ENCODE assay signal across 8 cellular contexts in the genomic region with DNA sequence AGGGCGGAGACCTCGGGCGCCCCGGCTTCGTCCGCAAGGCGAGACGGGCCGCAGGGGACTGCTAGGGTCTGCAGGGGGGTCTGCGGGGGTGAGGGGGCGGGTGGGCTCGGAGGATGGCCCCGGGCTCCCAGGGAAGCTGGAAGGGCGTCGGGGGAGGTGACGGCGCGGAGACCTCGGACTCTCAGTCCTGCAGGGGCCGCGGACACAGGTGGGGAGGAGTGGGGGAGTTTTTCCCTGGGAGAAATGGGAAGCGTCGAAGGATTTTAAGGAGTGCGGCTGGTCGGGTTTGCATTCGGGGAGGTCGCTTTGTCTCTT. TPM values are rescaled to one million over a fixed set of nuclear protein-coding genes. Genes with fewer than 3 reads are reported as not detected.
DNase-seq lines count a peak whose midpoint lies in the region; ATAC-seq, FAIRE-seq and TF ChIP-seq lines count a peak whose summit lies in the region.

No MANE protein-coding gene starts in this region.

- no peaks in the 10 kb centered on the region for H3K36me3 Mint-ChIP-seq in CD4-positive, CD25-positive, alpha-beta regulatory T cell
- H3K36me3 Mint-ChIP-seq in osteocyte (ENCODE audit: unreplicated experiment): no peaks in the 10 kb centered on the region

- no peak for FAIRE-seq in GM12892 (lab: Jason Lieb, UNC)

- peaks cover 19% of the 10 kb centered on the region for H3K4me1 ChIP-seq in CD4-positive, CD25-positive, alpha-beta regulatory T cell (ENCODE audit: control insufficient read depth, insufficient read depth, low read length, poor library complexity, severe bottlenecking)
- H3K4me1 ChIP-seq in Panc1 (ENCODE audit: control insufficient read depth, insufficient read depth, low read length): 0 out of 2 replicates have a peak, but pooled peaks cover 3% of the 10 kb centered on the region

- no peak overlapping the region for H3K27ac ChIP-seq in CD4-positive, CD25-positive, alpha-beta regulatory T cell (ENCODE audit: insufficient read depth, low read length, poor library complexity, severe bottlenecking)
- no peak overlapping the region for H3K27ac ChIP-seq in Panc1 (ENCODE audit: low read length)

- POLR2A ChIA-PET in Panc1 (lab: Charles Lee): interaction anchor here (0.6 kb wide), 1 partner anchor 246 kb away, joined by 5 read pairs; no protein-coding TSS in a partner anchor

- in situ Hi-C loops in Panc1 (cut with HindIII; ENCODE audit: low pct_unique_long_range_greater_than_20kb, low sequenced_read_pairs): no loop called here

- no peak overlapping the region for H3K4me3 ChIP-seq in CD4-positive, CD25-positive, alpha-beta regulatory T cell (ENCODE audit: low read depth, low read length)
- peak overlapping the region; percentile 36 to 49 for H3K4me3 ChIP-seq in Panc1 (ENCODE audit: low read depth in 2 of 2, low read length in 2 of 2)
- peak overlapping the region; percentile 61 for H3K4me3 ChIP-seq in epithelial cell of proximal tubule (ENCODE audit: low read depth, low read length)

- peaks cover 7% of the 10 kb centered on the region for H3K27me3 ChIP-seq in CD4-positive, CD25-positive, alpha-beta regulatory T cell (ENCODE audit: control insufficient read depth, insufficient read depth, low read length)
- no peaks in the 10 kb centered on the region for H3K27me3 ChIP-seq in Panc1 (ENCODE audit: control insufficient read depth, insufficient read depth, low read length)

- intact Hi-C loops in Panc1 (cut with micrococcal nuclease; ENCODE audit: unreplicated experiment): loop anchor here (5.0 kb wide), 1 partner anchor 60 kb away; no protein-coding TSS in a partner anchor

- peak overlapping the region in 2 of 3 donors; percentile 17 to 76 for H3K27ac Mint-ChIP-seq in CD4-positive, CD25-positive, alpha-beta regulatory T cell
- no peak overlapping the region for H3K27ac Mint-ChIP-seq in osteocyte (ENCODE audit: unreplicated experiment)

- ATAC-seq in CD4-positive, CD25-positive, alpha-beta regulatory T cell (ENCODE audit: low read depth in 2 of 2): no peak
- peak; percentile 4; the same call in 1 of the 2 replicates for ATAC-seq in Panc1

- BruUV-seq in Panc1 (replicated peaks; lab: Mats Ljungman, UMichigan): no TSS peak

- no peak for DNase-seq in CD4-positive, CD25-positive, alpha-beta regulatory T cell
- DNase-seq in Panc1 (ENCODE audit: low read depth, low spot score) (no peak), epithelial cell of proximal tubule (ENCODE audit: low read depth) (no peak), osteocyte (ENCODE audit: extremely low spot score, unreplicated experiment) (no peak), SK-N-DZ (ENCODE audit: low spot score) (no peak), GM12892 (ENCODE audit: insufficient read length) (no peak), NK-92 (lab: John Stamatoyannopoulos, UW; ENCODE audit: unreplicated experiment) (no peak), dedifferentiated amniotic fluid mesenchymal stem cell (ENCODE audit: extremely low spot score) (no peak)

- CTCF ChIA-PET in Panc1 (lab: Charles Lee): interaction anchor here (0.7 to 1.8 kb wide), 6 partner anchors 32 to 1835 kb away, joined by 3 to 10 read pairs (median 4); no protein-coding TSS in a partner anchor

- H3K4me3 Mint-ChIP-seq in CD4-positive, CD25-positive, alpha-beta regulatory T cell: peak overlapping the region; percentile 75 to 91 (median 82)
- H3K4me3 Mint-ChIP-seq in osteocyte (ENCODE audit: unreplicated experiment): peak overlapping the region; percentile 68

- no peak for TF ChIP-seq CTCF in Panc1 (IDR thresholded peaks at IDR 0.05)
- TF ChIP-seq CTCF in epithelial cell of proximal tubule (conservative IDR thresholded peaks at IDR 0.05; ENCODE audit: low read depth, low read length): no peak
- TF ChIP-seq CTCF in osteocyte (IDR thresholded peaks at IDR 0.05): no peak

- H3K27me3 Mint-ChIP-seq in CD4-positive, CD25-positive, alpha-beta regulatory T cell: peaks cover 18% of the 10 kb centered on the region
- no peaks in the 10 kb centered on the region for H3K27me3 Mint-ChIP-seq in osteocyte (ENCODE audit: unreplicated experiment)

- H3K9me3 Mint-ChIP-seq in CD4-positive, CD25-positive, alpha-beta regulatory T cell: peaks cover 0 to 5% (median 0%) of the 10 kb centered on the region in 7 donors
- peaks cover 4% of the 10 kb centered on the region for H3K9me3 Mint-ChIP-seq in osteocyte (ENCODE audit: unreplicated experiment)

- H3K36me3 ChIP-seq in CD4-positive, CD25-positive, alpha-beta regulatory T cell (ENCODE audit: control insufficient read depth, insufficient read depth, low read length): no peaks in the 10 kb centered on the region
- H3K36me3 ChIP-seq in Panc1 (ENCODE audit: control insufficient read depth, insufficient read depth, low read length): no peaks in the 10 kb centered on the region

- no peaks in the 10 kb centered on the region for H3K9me3 ChIP-seq in CD4-positive, CD25-positive, alpha-beta regulatory T cell (ENCODE audit: control insufficient read depth in 2 of 2, low read length in 2 of 2)
- no peaks in the 10 kb centered on the region for H3K9me3 ChIP-seq in Panc1 (ENCODE audit: control insufficient read depth, insufficient read depth, low read depth, low read length)

- no peak for TF ChIP-seq POLR2A in GM12892 (IDR thresholded peaks at IDR 0.05; ENCODE audit: low read depth, low read length)

- peaks cover 2 to 28% (median 9%) of the 10 kb centered on the region in 4 donors for H3K4me1 Mint-ChIP-seq in CD4-positive, CD25-positive, alpha-beta regulatory T cell
- peaks cover 18% of the 10 kb centered on the region for H3K4me1 Mint-ChIP-seq in osteocyte (ENCODE audit: unreplicated experiment)

RNA-seq across cellular contexts. Expression of gene ZBTB42, which starts 25.9 kb away (rescaled TPM):
- total RNA-seq in CD4-positive, CD25-positive, alpha-beta regulatory T cell: 3.6 TPM
- 1 to 10 TPM; 1.3 to 2.1 (median 1.9) TPM for polyA plus RNA-seq in CD4-positive, CD25-positive, alpha-beta regulatory T cell
- total RNA-seq in Panc1 (2021; ENCODE audit: unreplicated experiment) (16.5 TPM), epithelial cell of proximal tubule (5.4 and 7.8 TPM in 2 replicates), osteocyte (2.7 and 3.1 TPM in 2 replicates)
- polyA plus RNA-seq in Panc1 (2012; ENCODE audit: insufficient read length): 17.3 TPM
- 0.92 and 1.4 TPM in 2 replicates for polyA plus RNA-seq in SK-N-DZ (2014; cell fraction: cytosol; rRNA removed)
- polyA plus RNA-seq in SK-N-DZ (2014; cell fraction: nucleus; rRNA removed): 0.95 and 1.6 TPM in 2 replicates
- 0.13 TPM for polyA plus RNA-seq in GM12892 (2012; ENCODE audit: missing spikeins)

RNA-seq across cellular contexts. Expression of gene AKT1, which starts 31.3 kb away (rescaled TPM):
- total RNA-seq in CD4-positive, CD25-positive, alpha-beta regulatory T cell: 86.0 TPM
- polyA plus RNA-seq in CD4-positive, CD25-positive, alpha-beta regulatory T cell: 10 to 100 TPM in 2 of 4 donors, 1 to 10 TPM in 2; 6.3 to 19.8 (median 12.4) TPM
- total RNA-seq in Panc1 (2021; ENCODE audit: unreplicated experiment) (175 TPM), epithelial cell of proximal tubule (162 and 203 TPM in 2 replicates), osteocyte (157 and 160 TPM in 2 replicates)
- polyA plus RNA-seq in Panc1 (2012; ENCODE audit: insufficient read length): 296 TPM
- 70.4 and 70.8 TPM in 2 replicates for polyA plus RNA-seq in SK-N-DZ (2014; cell fraction: cytosol; rRNA removed)
- polyA plus RNA-seq in SK-N-DZ (2014; cell fraction: nucleus; rRNA removed): 137 and 171 TPM in 2 replicates
- polyA plus RNA-seq in GM12892 (2012; ENCODE audit: missing spikeins): 40.7 TPM

RNA-seq across cellular contexts. Expression of gene CEP170B, which starts 38.3 kb away (rescaled TPM):
- 3.1 TPM for total RNA-seq in CD4-positive, CD25-positive, alpha-beta regulatory T cell
- polyA plus RNA-seq in CD4-positive, CD25-positive, alpha-beta regulatory T cell: under 1 TPM in 1 of 4 donors, not detected in 3; 0.03 TPM
- total RNA-seq in Panc1 (2021; ENCODE audit: unreplicated experiment) (17.8 TPM), epithelial cell of proximal tubule (28.9 and 30.9 TPM in 2 replicates), osteocyte (26.4 and 26.5 TPM in 2 replicates)
- polyA plus RNA-seq in Panc1 (2012; ENCODE audit: insufficient read length): 14.5 TPM
- polyA plus RNA-seq in SK-N-DZ (2014; cell fraction: cytosol; rRNA removed): 1.6 and 2.8 TPM in 2 replicates
- polyA plus RNA-seq in SK-N-DZ (2014; cell fraction: nucleus; rRNA removed): 7.4 and 8.4 TPM in 2 replicates
- polyA plus RNA-seq in GM12892 (2012; ENCODE audit: missing spikeins): not detected
